Comparison of ENCODE assay signal across 12 cellular contexts in genomic region chr1:228276901-228277490, GRCh38.
DNase-seq lines count a peak whose midpoint lies in the region; ATAC-seq, FAIRE-seq and TF ChIP-seq lines count a peak whose summit lies in the region.
"Had no signal": no experiment of that assay in that cellular context is flagged by ENCODE, and none has a peak within 500 bp of the region (broad histone marks: within the 10 kb centered on the region; RNA-seq: fewer than 3 reads in every experiment).

No MANE protein-coding gene starts in this region.

- intact Hi-C loops in CD4-positive, alpha-beta T cell (cut with DNase I, micrococcal nuclease), result loop anchor here in 1 of 2 experiments (1.0 to 10.0 kb wide), 8 partner anchors 64 to 550 kb away; partner anchors contain the start of gene C1orf35
- intact Hi-C loops in pancreas (cut with DNase I), result no loop called here

- H3K36me3 ChIP-seq in ES-I3 (ENCODE audit: insufficient read depth, low read length) (no peaks in the 10 kb centered on the region; the same call in 1 of the 2 replicates), endodermal cell (ENCODE audit: control insufficient read depth, insufficient read depth, low read length) (peaks cover 11% of the 10 kb centered on the region), pancreas (no peaks in the 10 kb centered on the region)

- CTCF ChIA-PET in CD4-positive, alpha-beta T cell (lab: Charles Lee), result no interaction called here

- H3K9me3 Mint-ChIP-seq in CD4-positive, alpha-beta T cell, result no peaks in the 10 kb centered on the region
- H3K9me3 Mint-ChIP-seq in endodermal cell (no peaks in the 10 kb centered on the region), HFFc6 (peaks cover 21% of the 10 kb centered on the region)

- ATAC-seq in CD4-positive, alpha-beta T cell (ENCODE audit: poor library complexity), result no peak
- ATAC-seq in pancreas, result no peak
- ATAC-seq in HG02981 (IDR thresholded peaks at IDR 0.05; ENCODE audit: unreplicated experiment), result no peak
- no peak for ATAC-seq in HG03432 (IDR thresholded peaks at IDR 0.05; ENCODE audit: unreplicated experiment)

- H3K4me3 Mint-ChIP-seq in CD4-positive, alpha-beta T cell, result peak overlapping the region; percentile 56
- H3K4me3 Mint-ChIP-seq in endodermal cell (peak overlapping the region; percentile 54), HFFc6 (no peak overlapping the region)

- H3K27me3 ChIP-seq in CD4-positive, alpha-beta T cell (ENCODE audit: control insufficient read depth, insufficient read depth, low read length), result no peaks in the 10 kb centered on the region
- H3K27me3 ChIP-seq in endodermal cell (ENCODE audit: control insufficient read depth, insufficient read depth, low read length, poor library complexity, severe bottlenecking) (no peaks in the 10 kb centered on the region), pancreas (no peaks in the 10 kb centered on the region)

- no peaks in the 10 kb centered on the region for H3K4me1 ChIP-seq in ES-I3 (ENCODE audit: insufficient read depth, low read length)
- no peaks in the 10 kb centered on the region for H3K4me1 ChIP-seq in endodermal cell (ENCODE audit: control insufficient read depth, insufficient read depth, low read length)
- no peaks in the 10 kb centered on the region for H3K4me1 ChIP-seq in pancreas

- H3K4me3 ChIP-seq in endodermal cell (ENCODE audit: low read length), result no peak overlapping the region
- H3K4me3 ChIP-seq in pancreas, result no peak overlapping the region

- FAIRE-seq in pancreas (lab: Jason Lieb, UNC), result no peak
- FAIRE-seq: small intestine, TTC549 had no signal

- H3K4me1 Mint-ChIP-seq in CD4-positive, alpha-beta T cell (ENCODE audit: low read depth), result peaks cover 14% of the 10 kb centered on the region
- H3K4me1 Mint-ChIP-seq in endodermal cell (no peaks in the 10 kb centered on the region), HFFc6 (ENCODE audit: low read depth) (no peaks in the 10 kb centered on the region)

- no peak overlapping the region for H3K27ac Mint-ChIP-seq in CD4-positive, alpha-beta T cell
- H3K27ac Mint-ChIP-seq in endodermal cell, result no peak overlapping the region
- H3K27ac Mint-ChIP-seq in HFFc6, result no peak overlapping the region

- no peak for DNase-seq in CD4-positive, alpha-beta T cell
- peak; percentile 48 for DNase-seq in endodermal cell
- peak in 4 of 6 donors; percentile 15 to 53 (median 38) for DNase-seq in pancreas
- no peak for DNase-seq in HFFc6
- DNase-seq: activated gamma-delta T cell treated with Interleukin-2 at 50 U/mL for 16 hours, cerebellar nuclear complex, small intestine had no signal

- peaks cover 3% of the 10 kb centered on the region for H3K36me3 Mint-ChIP-seq in CD4-positive, alpha-beta T cell (ENCODE audit: low read depth)
- peaks cover 17% of the 10 kb centered on the region for H3K36me3 Mint-ChIP-seq in endodermal cell (ENCODE audit: low read depth)
- no peaks in the 10 kb centered on the region for H3K36me3 Mint-ChIP-seq in HFFc6 (ENCODE audit: low read depth)

- no peaks in the 10 kb centered on the region for H3K27me3 Mint-ChIP-seq in CD4-positive, alpha-beta T cell
- H3K27me3 Mint-ChIP-seq in endodermal cell (ENCODE audit: insufficient read depth) (peaks cover 5% of the 10 kb centered on the region), HFFc6 (ENCODE audit: insufficient read depth) (no peaks in the 10 kb centered on the region)

- POLR2A ChIA-PET in CD4-positive, alpha-beta T cell (lab: Charles Lee), result interaction anchor here (0.6 to 2.4 kb wide), 2 partner anchors 111 to 180 kb away, joined by 3 to 22 read pairs; partner anchors contain the start of gene IBA57

- peak overlapping the region; percentile 58; the same call in 1 of the 2 replicates for H3K9ac ChIP-seq in ES-I3 (ENCODE audit: low read depth, low read length)
- no peak overlapping the region for H3K9ac ChIP-seq in endodermal cell (ENCODE audit: extremely low read depth, low read length, poor library complexity, severe bottlenecking)

- WGBS in endodermal cell (ENCODE audit: insufficient coverage in 1 of 2, insufficient read length in 1 of 2), 2 experiments, result 92 to 94% methylated on average over 6 to 25 of the region's 25 CpGs
- 90 to 93% methylated on average over 24 to 25 of the region's 25 CpGs for WGBS in pancreas, 2 donors

- H3K27ac ChIP-seq in CD4-positive, alpha-beta T cell (ENCODE audit: low read depth, low read length), result no peak overlapping the region
- no peak overlapping the region for H3K27ac ChIP-seq in endodermal cell (ENCODE audit: low read depth, low read length)
- no peak overlapping the region for H3K27ac ChIP-seq in pancreas
- H3K27ac ChIP-seq: HL-60 had no signal

- no peaks in the 10 kb centered on the region for H3K9me3 ChIP-seq in CD4-positive, alpha-beta T cell (ENCODE audit: control insufficient read depth, low read length)
- H3K9me3 ChIP-seq in ES-I3 (ENCODE audit: control insufficient read depth, insufficient read depth, low read length), result no peaks in the 10 kb centered on the region
- no peaks in the 10 kb centered on the region for H3K9me3 ChIP-seq in endodermal cell (ENCODE audit: control insufficient read depth, low read length)
- H3K9me3 ChIP-seq in pancreas, result no peaks in the 10 kb centered on the region

- TF ChIP-seq CTCF in CD4-positive, alpha-beta T cell (IDR thresholded peaks at IDR 0.05), result no peak
- TF ChIP-seq CTCF in endodermal cell (conservative IDR thresholded peaks at IDR 0.05) (no peak), pancreas (IDR thresholded peaks at IDR 0.05) (no peak), HFFc6 (IDR thresholded peaks at IDR 0.05) (no peak)

Comparison
In these comparisons a context has a peak if more than half of its experiments do, and no peak if none do; other contexts are left out.
1. DNase-seq: peak in endodermal cell (single experiment) and pancreas (4 of 6); none in CD4-positive, alpha-beta T cell (0 of 10) and HFFc6 (single experiment).